Comparison of ENCODE assay signal across 8 cellular contexts in genomic region chr5:125408582-125409069, GRCh38.
DNase-seq lines count a peak whose midpoint lies in the region; ATAC-seq and TF ChIP-seq lines count a peak whose summit lies in the region.

No MANE protein-coding gene starts in this region.

- TF ChIP-seq CTCF in fibroblast of mammary gland (conservative IDR thresholded peaks at IDR 0.05; ENCODE audit: control insufficient read depth, insufficient read depth, low read depth, low read length) (no peak), upper lobe of right lung (IDR thresholded peaks at IDR 0.05) (no peak)

- H3K27me3 ChIP-seq in upper lobe of right lung, result no peaks in the 10 kb centered on the region

- H3K9me3 ChIP-seq in upper lobe of right lung, result no peaks in the 10 kb centered on the region

- no peaks in the 10 kb centered on the region for H3K36me3 ChIP-seq in upper lobe of right lung

- H3K9me3 Mint-ChIP-seq in activated CD4-positive, alpha-beta T cell treated with anti-CD3 and anti-CD28 coated beads for 36 hours (ENCODE audit: low read depth), result peaks cover 5% of the 10 kb centered on the region
- H3K9me3 Mint-ChIP-seq in stimulated activated naive B cell treated with anti-CD40 and anti-IgM and Interleukin-4, amounts not matched to agents 10 μg/mL and 1 μg/mL and 100 μg/mL, for 72 hours, result peaks cover 0 to 2% of the 10 kb centered on the region in 2 donors

- ATAC-seq in activated CD4-positive, alpha-beta T cell treated with anti-CD3 and anti-CD28 coated beads for 36 hours, result peak; percentile 91
- ATAC-seq in HG02678 (IDR thresholded peaks at IDR 0.05; ENCODE audit: unreplicated experiment) (peak; percentile 35), upper lobe of right lung (no peak)
- ATAC-seq in stimulated activated naive B cell treated with anti-CD40 and anti-IgM and Interleukin-4, amounts not matched to agents 10 μg/mL and 1 μg/mL and 100 μg/mL, for 72 hours (replicated peaks), result peak; percentile 85 to 87

- DNase-seq in activated CD4-positive, alpha-beta T cell treated with anti-CD3 and anti-CD28 coated beads for 36 hours, result peak; percentile 33
- no peak for DNase-seq in activated CD4-positive, alpha-beta T cell treated with anti-CD3 and anti-CD28 coated beads, Interleukin-2, amount 50 U/mL, for 48 hours
- DNase-seq in NOMO-1 treated with DMSO at 0.1 percent for 48 hours (lab: John Stamatoyannopoulos, UW; ENCODE audit: unreplicated experiment) (peak; percentile 85), fibroblast of mammary gland (ENCODE audit: low read depth) (peak; percentile 96), NCI-H345 (lab: John Stamatoyannopoulos, UW) (no peak), upper lobe of right lung (no peak)
- peak; percentile 4 for DNase-seq in stimulated activated naive B cell treated with anti-CD40 and anti-IgM and Interleukin-4, amounts not matched to agents 10 μg/mL and 1 μg/mL and 100 μg/mL, for 72 hours

- peaks cover 2% of the 10 kb centered on the region for H3K27me3 Mint-ChIP-seq in activated CD4-positive, alpha-beta T cell treated with anti-CD3 and anti-CD28 coated beads for 36 hours
- H3K27me3 Mint-ChIP-seq in stimulated activated naive B cell treated with anti-CD40 and anti-IgM and Interleukin-4, amounts not matched to agents 10 μg/mL and 1 μg/mL and 100 μg/mL, for 72 hours, result no peaks in the 10 kb centered on the region

- no peak overlapping the region for H3K27ac Mint-ChIP-seq in activated CD4-positive, alpha-beta T cell treated with anti-CD3 and anti-CD28 coated beads for 36 hours
- H3K27ac Mint-ChIP-seq in stimulated activated naive B cell treated with anti-CD40 and anti-IgM and Interleukin-4, amounts not matched to agents 10 μg/mL and 1 μg/mL and 100 μg/mL, for 72 hours, result no peak overlapping the region

- no peak overlapping the region for H3K4me3 ChIP-seq in fibroblast of mammary gland (ENCODE audit: control insufficient read depth, low read depth, low read length)
- H3K4me3 ChIP-seq in upper lobe of right lung, result no peak overlapping the region

- H3K36me3 Mint-ChIP-seq in activated CD4-positive, alpha-beta T cell treated with anti-CD3 and anti-CD28 coated beads for 36 hours (ENCODE audit: low read depth), result no peaks in the 10 kb centered on the region
- no peaks in the 10 kb centered on the region for H3K36me3 Mint-ChIP-seq in stimulated activated naive B cell treated with anti-CD40 and anti-IgM and Interleukin-4, amounts not matched to agents 10 μg/mL and 1 μg/mL and 100 μg/mL, for 72 hours

- H3K4me3 Mint-ChIP-seq in activated CD4-positive, alpha-beta T cell treated with anti-CD3 and anti-CD28 coated beads for 36 hours, result no peak overlapping the region
- no peak overlapping the region for H3K4me3 Mint-ChIP-seq in stimulated activated naive B cell treated with anti-CD40 and anti-IgM and Interleukin-4, amounts not matched to agents 10 μg/mL and 1 μg/mL and 100 μg/mL, for 72 hours

- H3K27ac ChIP-seq in upper lobe of right lung, result no peak overlapping the region

- POLR2A ChIA-PET in activated CD4-positive, alpha-beta T cell treated with anti-CD3 and anti-CD28 coated beads for 36 hours (lab: Charles Lee), result no interaction called here

- peaks cover 39% of the 10 kb centered on the region for H3K4me1 ChIP-seq in upper lobe of right lung

- intact Hi-C loops in activated CD4-positive, alpha-beta T cell treated with anti-CD3 and anti-CD28 coated beads for 36 hours (cut with DNase I, micrococcal nuclease), result no loop called here
- intact Hi-C loops in upper lobe of right lung (cut with DNase I), result no loop called here

- CTCF ChIA-PET in activated CD4-positive, alpha-beta T cell treated with anti-CD3 and anti-CD28 coated beads for 36 hours (lab: Charles Lee), result interaction anchor here (1.5 kb wide), 1 partner anchor 20 kb away, joined by 3 read pairs; no protein-coding TSS in a partner anchor

- H3K4me1 Mint-ChIP-seq in activated CD4-positive, alpha-beta T cell treated with anti-CD3 and anti-CD28 coated beads for 36 hours, result peaks cover 23% of the 10 kb centered on the region
- H3K4me1 Mint-ChIP-seq in stimulated activated naive B cell treated with anti-CD40 and anti-IgM and Interleukin-4, amounts not matched to agents 10 μg/mL and 1 μg/mL and 100 μg/mL, for 72 hours, result peaks cover 25 to 36% of the 10 kb centered on the region in 2 donors

Comparison
In these comparisons a context has a peak if more than half of its experiments do, and no peak if none do; other contexts are left out.
1. DNase-seq: peak in activated CD4-positive, alpha-beta T cell treated with anti-CD3 and anti-CD28 coated beads for 36 hours (single experiment), NOMO-1 treated with DMSO at 0.1 percent for 48 hours (single experiment), fibroblast of mammary gland (single experiment) and stimulated activated naive B cell treated with anti-CD40 and anti-IgM and Interleukin-4, amounts not matched to agents 10 μg/mL and 1 μg/mL and 100 μg/mL, for 72 hours (single experiment); none in activated CD4-positive, alpha-beta T cell treated with anti-CD3 and anti-CD28 coated beads, Interleukin-2, amount 50 U/mL, for 48 hours (0 of 2), NCI-H345 (single experiment) and upper lobe of right lung (single experiment).